In genomic region chr18:45976581-45977373, GRCh38 we compare ENCODE assay signal across 34 cellular contexts. TPM values are rescaled to one million over a fixed set of nuclear protein-coding genes. Genes with fewer than 3 reads are reported as not detected.
DNase-seq lines count a peak whose midpoint lies in the region; ATAC-seq, FAIRE-seq and TF ChIP-seq lines count a peak whose summit lies in the region.
"Had no signal": no experiment of that assay in that cellular context is flagged by ENCODE, and none has a peak within 500 bp of the region (broad histone marks: within the 10 kb centered on the region; RNA-seq: fewer than 3 reads in every experiment).

No MANE protein-coding gene starts in this region.

- H3K27me3 Mint-ChIP-seq in astrocyte (ENCODE audit: low read depth, unreplicated experiment), result peaks cover 3% of the 10 kb centered on the region
- H3K27me3 Mint-ChIP-seq: activated CD4-positive, alpha-beta memory T cell treated with anti-CD3 and anti-CD28 coated beads for 36 hours; activated naive CD8-positive, alpha-beta T cell treated with anti-CD3 and anti-CD28 coated beads, Interleukin-2, amount 10 ng/mL, durations not matched to agents 7 days and 5 days; type B pancreatic cell had no signal

- H3K27me3 ChIP-seq in astrocyte (ENCODE audit: insufficient read depth, low read length) (no peaks in the 10 kb centered on the region), colonic mucosa (no peaks in the 10 kb centered on the region)
- H3K27me3 ChIP-seq: body of pancreas, esophagus squamous epithelium had no signal

- H3K9me3 ChIP-seq in astrocyte (ENCODE audit: insufficient read depth, low read depth, low read length), result no peaks in the 10 kb centered on the region
- H3K9me3 ChIP-seq in colonic mucosa, result no peaks in the 10 kb centered on the region
- H3K9me3 ChIP-seq: body of pancreas, esophagus squamous epithelium, mucosa of descending colon had no signal

- no peak for FAIRE-seq in astrocyte (lab: Jason Lieb, UNC)
- FAIRE-seq: H54 had no signal

- H3K27ac Mint-ChIP-seq in astrocyte (ENCODE audit: unreplicated experiment), result no peak overlapping the region
- H3K27ac Mint-ChIP-seq: activated naive CD8-positive, alpha-beta T cell treated with anti-CD3 and anti-CD28 coated beads, Interleukin-2, amount 10 ng/mL, durations not matched to agents 7 days and 5 days; nephron; type B pancreatic cell had no signal

- no peak overlapping the region for H3K4me2 ChIP-seq in astrocyte (ENCODE audit: low read length)

- peak; percentile 72 for DNase-seq in AG10803 (ENCODE audit: low read depth)
- DNase-seq in GM03348 (ENCODE audit: low spot score), result peak; percentile 25
- DNase-seq in astrocyte (ENCODE audit: low read depth), result peak; percentile 56
- peak; percentile 53 for DNase-seq in fibroblast of gingiva (ENCODE audit: low read depth)
- no peak for DNase-seq in NCI-H1694 treated with DMSO at 0.1 percent for 48 hours (lab: John Stamatoyannopoulos, UW)
- no peak for DNase-seq in colonic mucosa
- DNase-seq in D341Med (ENCODE audit: low spot score), result no peak
- DNase-seq: ACHN; activated CD4-positive, alpha-beta memory T cell treated with anti-CD3 and anti-CD28 coated beads for 36 hours; activated CD4-positive, CD25-positive, alpha-beta regulatory T cell treated with anti-CD3 and anti-CD28 coated beads, Interleukin-2, amount 50 U/mL, for 72 hours; activated CD8-positive, alpha-beta memory T cell treated with anti-CD3 and anti-CD28 coated beads, Interleukin-2, amount 50 U/mL, for 48 hours; activated effector memory CD4-positive, alpha-beta T cell treated with Interleukin-2 at 50 U/mL for 16 hours; activated naive CD8-positive, alpha-beta T cell treated with anti-CD3 and anti-CD28 coated beads, Interleukin-2, amount 10 ng/mL, durations not matched to agents 7 days and 5 days; body of pancreas; COR-L47; DND-41; esophagus squamous epithelium; hypothalamus; left cardiac atrium; mucosa of descending colon; MV-4-11; NCI-H1436 treated with DMSO at 0.1 percent for 48 hours; NCI-H226; NCI-H526 treated with DMSO at 0.1 percent for 48 hours; Right ventricle myocardium superior; stimulated activated CD4-positive, alpha-beta T cell treated with anti-CD3 and anti-CD28 coated beads, Interleukin-4, amount 100 ng/mL, for 24 hours; substantia nigra had no signal

- H3K36me3 Mint-ChIP-seq in astrocyte (ENCODE audit: low read depth, unreplicated experiment), result no peaks in the 10 kb centered on the region
- H3K36me3 Mint-ChIP-seq: activated CD4-positive, alpha-beta memory T cell treated with anti-CD3 and anti-CD28 coated beads for 36 hours; activated naive CD8-positive, alpha-beta T cell treated with anti-CD3 and anti-CD28 coated beads, Interleukin-2, amount 10 ng/mL, durations not matched to agents 7 days and 5 days; type B pancreatic cell had no signal

- H3K4me1 ChIP-seq in astrocyte (ENCODE audit: insufficient read depth, low read length) (no peaks in the 10 kb centered on the region), colonic mucosa (peaks cover 5% of the 10 kb centered on the region)

- H4K20me1 ChIP-seq in astrocyte (ENCODE audit: insufficient read depth, low read length), result no peaks in the 10 kb centered on the region

- H3K4me1 Mint-ChIP-seq in astrocyte (ENCODE audit: low read depth, unreplicated experiment), result no peaks in the 10 kb centered on the region

- no peak overlapping the region for H2AFZ ChIP-seq in astrocyte (ENCODE audit: low read depth, low read length)

- H3K4me3 ChIP-seq in AG10803 (ENCODE audit: low read length), result no peak overlapping the region
- no peak overlapping the region for H3K4me3 ChIP-seq in astrocyte (ENCODE audit: insufficient read depth, low read depth, low read length)
- H3K4me3 ChIP-seq in colonic mucosa, result no peak overlapping the region
- H3K4me3 ChIP-seq: body of pancreas, esophagus squamous epithelium, lung, mucosa of descending colon had no signal

- H3K27ac ChIP-seq in astrocyte (ENCODE audit: low read depth, low read length), result no peak overlapping the region
- H3K27ac ChIP-seq in colonic mucosa, result no peak overlapping the region
- H3K27ac ChIP-seq: esophagus squamous epithelium had no signal

- peaks cover 2% of the 10 kb centered on the region for H3K9me3 Mint-ChIP-seq in astrocyte (ENCODE audit: unreplicated experiment)
- H3K9me3 Mint-ChIP-seq: activated CD4-positive, alpha-beta memory T cell treated with anti-CD3 and anti-CD28 coated beads for 36 hours; activated naive CD8-positive, alpha-beta T cell treated with anti-CD3 and anti-CD28 coated beads, Interleukin-2, amount 10 ng/mL, durations not matched to agents 7 days and 5 days; nephron; T-helper 1 cell treated with Interleukin-12 subunit alpha and Interleukin-12 subunit beta and Interleukin-4 antibody, amounts not matched to agents 30 μg/mL and 1 μg/mL, for 36 hours; type B pancreatic cell had no signal

- H3K79me2 ChIP-seq in astrocyte (ENCODE audit: insufficient read depth, low read length), result no peaks in the 10 kb centered on the region

- H3K4me3 Mint-ChIP-seq in astrocyte (ENCODE audit: unreplicated experiment), result no peak overlapping the region
- H3K4me3 Mint-ChIP-seq: activated CD4-positive, alpha-beta memory T cell treated with anti-CD3 and anti-CD28 coated beads for 36 hours; activated naive CD8-positive, alpha-beta T cell treated with anti-CD3 and anti-CD28 coated beads, Interleukin-2, amount 10 ng/mL, durations not matched to agents 7 days and 5 days; nephron; T-helper 1 cell treated with Interleukin-12 subunit alpha and Interleukin-12 subunit beta and Interleukin-4 antibody, amounts not matched to agents 30 μg/mL and 1 μg/mL, for 36 hours; type B pancreatic cell had no signal

- H3K36me3 ChIP-seq in astrocyte (ENCODE audit: insufficient read depth, low read length), result no peaks in the 10 kb centered on the region
- no peaks in the 10 kb centered on the region for H3K36me3 ChIP-seq in colonic mucosa
- H3K36me3 ChIP-seq: esophagus squamous epithelium had no signal

- no peak overlapping the region for H3K9ac ChIP-seq in astrocyte (ENCODE audit: low read length)
- no peak overlapping the region for H3K9ac ChIP-seq in colonic mucosa (ENCODE audit: low read depth in 2 of 2, low read length in 2 of 2)

- no peak for ATAC-seq in GM19023 (IDR thresholded peaks at IDR 0.05; ENCODE audit: unreplicated experiment)
- ATAC-seq: body of pancreas, left cardiac atrium, mucosa of descending colon, SK-N-SH treated with all-trans-retinoic acid at 6 μM for 48 hours had no signal

- TF ChIP-seq CTCF in AG10803 (conservative IDR thresholded peaks at IDR 0.05; ENCODE audit: low read length) (no peak), astrocyte (IDR thresholded peaks at IDR 0.05; ENCODE audit: insufficient read depth, low read depth, low read length) (no peak), colonic mucosa (IDR thresholded peaks at IDR 0.05) (no peak)

- intact Hi-C loops in colonic mucosa (cut with DNase I), result no loop called here

RNA-seq across cellular contexts. Expression of gene EPG5, which starts 9.6 kb away (rescaled TPM):
- 24.0 and 29.0 TPM in 2 replicates for total RNA-seq in astrocyte
- 10 to 100 TPM; 16.0 to 17.3 TPM for total RNA-seq in colonic mucosa

Comparison
In these comparisons a context has a peak if more than half of its experiments do, and no peak if none do; other contexts are left out.
1. DNase-seq: peak in AG10803 (single experiment), GM03348 (single experiment), astrocyte (single experiment) and fibroblast of gingiva (single experiment); none in NCI-H1694 treated with DMSO at 0.1 percent for 48 hours (single experiment), colonic mucosa (single experiment) and D341Med (single experiment).